ENCODE assay signal across 25 cellular contexts in the genomic region with DNA sequence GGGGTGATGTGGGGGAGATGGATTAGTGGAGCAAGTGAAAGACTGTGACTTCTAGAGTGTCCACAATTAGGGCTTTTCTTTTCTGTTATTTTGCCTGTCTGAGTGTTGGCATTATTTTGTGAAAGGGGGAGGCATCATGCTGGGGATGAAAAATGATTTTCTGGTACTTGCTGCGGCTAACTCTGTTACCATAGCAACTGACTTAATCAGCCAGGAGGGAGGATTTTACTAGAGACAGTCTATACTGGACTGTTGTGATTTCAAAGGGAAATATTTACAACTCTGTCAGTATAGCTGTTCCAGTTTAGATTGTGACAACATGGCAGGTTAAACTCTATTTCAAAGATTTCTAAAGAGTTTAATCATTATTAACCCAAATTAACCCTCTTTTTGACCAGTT. TPM values are rescaled to one million over a fixed set of nuclear protein-coding genes. Genes with fewer than 3 reads are reported as not detected.
"Had no signal": no experiment of that assay in that cellular context is flagged by ENCODE, and none has a peak within 500 bp of the region (broad histone marks: within the 10 kb centered on the region; RNA-seq: fewer than 3 reads in every experiment).

No MANE protein-coding gene starts in this region.

- H3K4me1 Mint-ChIP-seq: activated CD4-positive, alpha-beta memory T cell treated with anti-CD3 and anti-CD28 coated beads, Interleukin-2, amount 10 ng/mL, durations not matched to agents 7 days and 5 days; activated CD4-positive, alpha-beta T cell treated with anti-CD3 and anti-CD28 coated beads for 36 hours; activated T-helper 17 cell treated with anti-CD3 and anti-CD28 coated beads, Interleukin-2, amount 50 U/mL, for 72 hours; central memory CD8-positive, alpha-beta T cell; T-cell had no signal

- H3K36me3 ChIP-seq: WERI-Rb-1 had no signal

- H3K4me3 Mint-ChIP-seq: activated CD4-positive, alpha-beta memory T cell treated with anti-CD3 and anti-CD28 coated beads, Interleukin-2, amount 10 ng/mL, durations not matched to agents 7 days and 5 days; activated CD4-positive, alpha-beta T cell treated with anti-CD3 and anti-CD28 coated beads for 36 hours; activated naive CD4-positive, alpha-beta T cell treated with anti-CD3 and anti-CD28 coated beads for 36 hours; activated naive CD8-positive, alpha-beta T cell; activated T-helper 17 cell treated with anti-CD3 and anti-CD28 coated beads, Interleukin-2, amount 50 U/mL, for 72 hours; central memory CD8-positive, alpha-beta T cell; T-cell had no signal

- H3K27ac Mint-ChIP-seq: activated CD4-positive, alpha-beta memory T cell treated with anti-CD3 and anti-CD28 coated beads, Interleukin-2, amount 10 ng/mL, durations not matched to agents 7 days and 5 days; activated CD4-positive, alpha-beta T cell treated with anti-CD3 and anti-CD28 coated beads for 36 hours; activated naive CD4-positive, alpha-beta T cell treated with anti-CD3 and anti-CD28 coated beads for 36 hours; activated naive CD8-positive, alpha-beta T cell; activated T-helper 17 cell treated with anti-CD3 and anti-CD28 coated beads, Interleukin-2, amount 50 U/mL, for 72 hours; T-cell had no signal

- H3K27me3 Mint-ChIP-seq: brain had no signal

- H3K9me3 Mint-ChIP-seq: activated CD4-positive, alpha-beta memory T cell treated with anti-CD3 and anti-CD28 coated beads, Interleukin-2, amount 10 ng/mL, durations not matched to agents 7 days and 5 days; activated naive CD4-positive, alpha-beta T cell treated with anti-CD3 and anti-CD28 coated beads for 36 hours; activated T-helper 17 cell treated with anti-CD3 and anti-CD28 coated beads, Interleukin-2, amount 50 U/mL, for 72 hours; brain; central memory CD8-positive, alpha-beta T cell; T-cell had no signal

- ATAC-seq: activated CD4-positive, alpha-beta T cell treated with anti-CD3 and anti-CD28 coated beads for 36 hours; activated T-helper 17 cell treated with anti-CD3 and anti-CD28 coated beads, Interleukin-2, amount 50 U/mL, for 72 hours; T-cell had no signal

- DNase-seq: activated CD4-positive, alpha-beta memory T cell treated with anti-CD3 and anti-CD28 coated beads, Interleukin-2, amount 10 ng/mL, durations not matched to agents 7 days and 5 days; activated CD4-positive, alpha-beta T cell treated with anti-CD3 and anti-CD28 coated beads for 36 hours; activated CD4-positive, alpha-beta T cell treated with anti-CD3 and anti-CD28 coated beads, Interleukin-2, amount 50 U/mL, for 1 hour; activated gamma-delta T cell; activated naive CD4-positive, alpha-beta T cell treated with anti-CD3 and anti-CD28 coated beads for 36 hours; activated T-cell treated with anti-CD3 and anti-CD28 coated beads for 4 hours; activated T-cell treated with anti-CD3 and anti-CD28 coated beads, Interleukin-2, amount 50 U/mL, for 48 hours; amygdala; Kasumi-1; NCI-H1105 treated with DMSO at 0.1 percent for 48 hours; NCI-H1436 treated with DMSO at 0.1 percent for 48 hours; NCI-H187 treated with DMSO at 0.1 percent for 48 hours; NCI-H2081 treated with DMSO at 0.1 percent for 48 hours; NCI-H2171 treated with DMSO at 0.1 percent for 48 hours; NCI-H82; SIG-M5; T-cell; WERI-Rb-1 had no signal

- H3K27ac ChIP-seq: WERI-Rb-1 had no signal

- H3K36me3 Mint-ChIP-seq: activated naive CD8-positive, alpha-beta T cell; brain; T-cell had no signal

RNA-seq across cellular contexts. Expression of a gene that starts 30.4 kb away (rescaled TPM):
- total RNA-seq: activated CD4-positive, alpha-beta memory T cell treated with anti-CD3 and anti-CD28 coated beads, Interleukin-2, amount 10 ng/mL, durations not matched to agents 7 days and 5 days; activated CD4-positive, alpha-beta T cell treated with anti-CD3 and anti-CD28 coated beads for 36 hours; activated CD8-positive, alpha-beta memory T cell treated with anti-CD3 and anti-CD28 coated beads for 36 hours; activated naive CD4-positive, alpha-beta T cell treated with anti-CD3 and anti-CD28 coated beads for 36 hours; OCI-LY7; T-cell; T-helper 2 cell treated with Interferon-gamma antibody and Interleukin-4, amounts not matched to agents 100 ng/mL and 5 ng/mL, for 36 hours had no signal
